Comparison of ENCODE assay signal across 23 cellular contexts in the genomic region with DNA sequence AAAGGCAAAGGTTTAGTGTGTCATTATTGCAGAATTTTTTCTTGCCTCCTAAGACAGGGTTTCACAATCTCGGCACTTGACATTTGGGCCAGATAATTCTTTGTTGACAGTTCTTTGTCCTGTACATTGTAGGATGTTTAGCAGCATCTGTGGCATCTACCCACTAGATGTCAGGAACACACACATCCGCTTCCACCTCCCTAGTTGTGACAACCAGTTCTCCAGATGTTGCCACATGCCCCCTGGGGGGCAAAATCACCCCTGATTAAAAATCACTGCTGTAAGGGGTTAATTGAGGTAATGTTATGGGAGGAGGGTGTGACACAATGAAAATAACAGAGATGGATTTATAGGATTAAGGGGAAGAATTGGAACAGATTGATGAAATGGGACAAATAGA.
"Had no signal": no experiment of that assay in that cellular context is flagged by ENCODE, and none has a peak within 500 bp of the region (broad histone marks: within the 10 kb centered on the region; RNA-seq: fewer than 3 reads in every experiment).

No MANE protein-coding gene starts in this region.

- H3K27ac ChIP-seq: adrenal gland, SJCRH30 had no signal

- ATAC-seq: activated CD8-positive, alpha-beta T cell treated with anti-CD3 and anti-CD28 coated beads, Interleukin-2, amount 10 ng/mL, durations not matched to agents 7 days and 5 days had no signal

- DNase-seq: activated CD4-positive, alpha-beta T cell treated with anti-CD3 and anti-CD28 coated beads for 48 hours; activated CD4-positive, alpha-beta T cell treated with anti-CD3 and anti-CD28 coated beads, Interleukin-2, amount 50 U/mL, for 4 hours; activated CD4-positive, CD25-positive, alpha-beta regulatory T cell treated with anti-CD3 and anti-CD28 coated beads, Interleukin-2, amount 50 U/mL, for 72 hours; activated CD8-positive, alpha-beta memory T cell treated with anti-CD3 and anti-CD28 coated beads, Interleukin-2, amount 50 U/mL, for 48 hours; activated CD8-positive, alpha-beta T cell treated with anti-CD3 and anti-CD28 coated beads, Interleukin-2, amount 10 ng/mL, durations not matched to agents 7 days and 5 days; activated naive CD4-positive, alpha-beta T cell treated with anti-CD3 and anti-CD28 coated beads, Interleukin-2, amount 50 U/mL, for 16 hours; activated naive CD8-positive, alpha-beta T cell treated with anti-CD3 and anti-CD28 coated beads, Interleukin-2, amount 10 ng/mL, durations not matched to agents 7 days and 5 days; activated T-cell treated with anti-CD3 and anti-CD28 coated beads, Interleukin-2, amount 50 U/mL, for 1 hour; adrenal gland; anterior cingulate cortex; cerebellar nuclear complex; Karpas-422; MM.1S; NCI-H1105; NCI-H1436; NCI-H1694 treated with DMSO at 0.1 percent for 48 hours; NCI-H2029 treated with DMSO at 0.1 percent for 48 hours; NCI-H446; NCI-H524; Right ventricle myocardium superior; RPMI8226; SJCRH30; SW 1271 had no signal

- H3K36me3 ChIP-seq: adrenal gland, SJCRH30 had no signal

- H3K27me3 ChIP-seq: adrenal gland, SJCRH30 had no signal

- H3K4me3 ChIP-seq: adrenal gland, SJCRH30 had no signal

- H3K4me1 ChIP-seq: adrenal gland had no signal

- H3K9me3 ChIP-seq: adrenal gland, SJCRH30 had no signal
